21 cellular contexts compared by ENCODE assay signal in genomic region chr10:19683965-19684364, GRCh38.
DNase-seq lines count a peak whose midpoint lies in the region; ATAC-seq and TF ChIP-seq lines count a peak whose summit lies in the region.
"Had no signal": no experiment of that assay in that cellular context is flagged by ENCODE, and none has a peak within 500 bp of the region (broad histone marks: within the 10 kb centered on the region; RNA-seq: fewer than 3 reads in every experiment).

No MANE protein-coding gene starts in this region.

- no peak overlapping the region for H2AFZ ChIP-seq in SK-N-SH (ENCODE audit: low read depth)

- no peaks in the 10 kb centered on the region for H3K27me3 ChIP-seq in SK-N-SH (ENCODE audit: insufficient read depth)
- H3K27me3 ChIP-seq: uterus had no signal

- H3K4me3 Mint-ChIP-seq in chondrocyte (ENCODE audit: unreplicated experiment): no peak overlapping the region
- H3K4me3 Mint-ChIP-seq in activated CD8-positive, alpha-beta T cell treated with anti-CD3 and anti-CD28 coated beads, Interleukin-2, amount 10 ng/mL, durations not matched to agents 7 days and 5 days: no peak overlapping the region

- TF ChIP-seq EP300 in SK-N-SH (IDR thresholded peaks at IDR 0.05; ENCODE audit: borderline replicate concordance in 1 of 2, low read depth in 1 of 2, low read length in 1 of 2): no peak

- H3K9me2 ChIP-seq in SK-N-SH: no peaks in the 10 kb centered on the region

- H3K4me3 ChIP-seq in SK-N-SH (ENCODE audit: low read depth in 2 of 2, low read length in 1 of 2) (no peak overlapping the region), retinal pigment epithelial cell (ENCODE audit: low read length) (no peak overlapping the region)
- H3K4me3 ChIP-seq: dorsolateral prefrontal cortex, GM12878, lung, uterus had no signal

- peak; percentile 31 for TF ChIP-seq CTCF in SK-N-SH (IDR thresholded peaks at IDR 0.05)
- TF ChIP-seq CTCF in chondrocyte (IDR thresholded peaks at IDR 0.05): peak; percentile 53
- peak; percentile 7 for TF ChIP-seq CTCF in retinal pigment epithelial cell (conservative IDR thresholded peaks at IDR 0.05; ENCODE audit: low read depth, low read length)

- H3K9me3 ChIP-seq in SK-N-SH: no peaks in the 10 kb centered on the region
- H3K9me3 ChIP-seq: uterus had no signal

- 49% methylated on average over 5 of the region's 5 CpGs for WGBS in SK-N-SH (ENCODE audit: low lambda C conversion rate)

- peaks cover 10% of the 10 kb centered on the region for H3K36me3 Mint-ChIP-seq in chondrocyte (ENCODE audit: low read depth)
- H3K36me3 Mint-ChIP-seq in activated CD8-positive, alpha-beta T cell treated with anti-CD3 and anti-CD28 coated beads, Interleukin-2, amount 10 ng/mL, durations not matched to agents 7 days and 5 days (ENCODE audit: low read depth): no peaks in the 10 kb centered on the region

- no peak overlapping the region for H3K9ac ChIP-seq in SK-N-SH

- CTCF ChIA-PET in SK-N-SH (lab: Yijun Ruan, JAX): no interaction called here
- CTCF ChIA-PET in activated CD8-positive, alpha-beta T cell treated with anti-CD3 and anti-CD28 coated beads, Interleukin-2, amount 10 ng/mL, durations not matched to agents 7 days and 5 days (lab: Charles Lee): no interaction called here

- no peaks in the 10 kb centered on the region for H3F3A ChIP-seq in SK-N-SH (replicated peaks; ENCODE audit: insufficient read depth)

- no peaks in the 10 kb centered on the region for H3K4me1 ChIP-seq in SK-N-SH (ENCODE audit: control insufficient read depth in 1 of 2, insufficient read depth in 2 of 2, low read depth in 1 of 2, low read length in 1 of 2)
- H3K4me1 ChIP-seq: uterus had no signal

- no peaks in the 10 kb centered on the region for H3K79me2 ChIP-seq in SK-N-SH (ENCODE audit: insufficient read depth)

- peak overlapping the region; percentile 2 for H3K27ac Mint-ChIP-seq in chondrocyte (ENCODE audit: unreplicated experiment)
- H3K27ac Mint-ChIP-seq in activated CD8-positive, alpha-beta T cell treated with anti-CD3 and anti-CD28 coated beads, Interleukin-2, amount 10 ng/mL, durations not matched to agents 7 days and 5 days: no peak overlapping the region

- H3K27ac ChIP-seq in SK-N-SH (ENCODE audit: low read depth in 2 of 2, low read length in 1 of 2): no peak overlapping the region
- H3K27ac ChIP-seq: dorsolateral prefrontal cortex, uterus had no signal

- H3K27me3 Mint-ChIP-seq in chondrocyte (ENCODE audit: low read depth): no peaks in the 10 kb centered on the region
- no peaks in the 10 kb centered on the region for H3K27me3 Mint-ChIP-seq in activated CD8-positive, alpha-beta T cell treated with anti-CD3 and anti-CD28 coated beads, Interleukin-2, amount 10 ng/mL, durations not matched to agents 7 days and 5 days (ENCODE audit: low read depth)

- TF ChIP-seq RAD21 in SK-N-SH (IDR thresholded peaks at IDR 0.05; ENCODE audit: low read length): peak; percentile 35

- H3K4me1 Mint-ChIP-seq in chondrocyte (ENCODE audit: low read depth): peaks cover 4% of the 10 kb centered on the region
- H3K4me1 Mint-ChIP-seq in activated CD8-positive, alpha-beta T cell treated with anti-CD3 and anti-CD28 coated beads, Interleukin-2, amount 10 ng/mL, durations not matched to agents 7 days and 5 days (ENCODE audit: low read depth): no peaks in the 10 kb centered on the region

- H4K20me1 ChIP-seq in SK-N-SH (ENCODE audit: insufficient read depth): no peaks in the 10 kb centered on the region

- ATAC-seq in SK-N-SH treated with all-trans-retinoic acid at 6 μM for 48 hours: no peak
- ATAC-seq in HG03439 (IDR thresholded peaks at IDR 0.05; ENCODE audit: unreplicated experiment): no peak
- no peak for ATAC-seq in HG03469 (IDR thresholded peaks at IDR 0.05; ENCODE audit: unreplicated experiment)
- no peak for ATAC-seq in activated CD8-positive, alpha-beta T cell treated with anti-CD3 and anti-CD28 coated beads, Interleukin-2, amount 10 ng/mL, durations not matched to agents 7 days and 5 days
- ATAC-seq: GM12878 had no signal

- POLR2A ChIA-PET in SK-N-SH (lab: Yijun Ruan, JAX): no interaction called here
- POLR2A ChIA-PET in activated CD8-positive, alpha-beta T cell treated with anti-CD3 and anti-CD28 coated beads, Interleukin-2, amount 10 ng/mL, durations not matched to agents 7 days and 5 days (lab: Charles Lee): no interaction called here

- no peak overlapping the region for H3K4me2 ChIP-seq in SK-N-SH

- no peaks in the 10 kb centered on the region for H3K36me3 ChIP-seq in SK-N-SH (replicated peaks in 1 of 2; ENCODE audit: control insufficient read depth in 1 of 2, insufficient read depth in 2 of 2, low read length in 1 of 2)
- H3K36me3 ChIP-seq: uterus had no signal

- peaks cover 24% of the 10 kb centered on the region for H3K9me3 Mint-ChIP-seq in chondrocyte (ENCODE audit: low read depth)
- H3K9me3 Mint-ChIP-seq in activated CD8-positive, alpha-beta T cell treated with anti-CD3 and anti-CD28 coated beads, Interleukin-2, amount 10 ng/mL, durations not matched to agents 7 days and 5 days (ENCODE audit: insufficient read depth): no peaks in the 10 kb centered on the region

- DNase-seq in SK-N-SH (no peak), chondrocyte (ENCODE audit: low spot score) (no peak), glomerular visceral epithelial cell (ENCODE audit: extremely low spot score) (peak; percentile 33), retinal pigment epithelial cell (ENCODE audit: low read depth) (no peak)
- no peak for DNase-seq in activated CD8-positive, alpha-beta T cell treated with anti-CD3 and anti-CD28 coated beads, Interleukin-2, amount 10 ng/mL, durations not matched to agents 7 days and 5 days
- DNase-seq: 8988T; activated CD4-positive, alpha-beta T cell treated with anti-CD3 and anti-CD28 coated beads, Interleukin-2, amount 50 U/mL, for 1 hour; activated CD8-positive, alpha-beta memory T cell treated with anti-CD3 and anti-CD28 coated beads, Interleukin-2, amount 50 U/mL, for 4 hours; C1 segment of cervical spinal cord; DMS 273 treated with DMSO at 0.1 percent for 48 hours; dorsolateral prefrontal cortex; head of caudate nucleus; NCI-H187; occipital lobe; T-helper 1 cell; uterus had no signal

TF ChIP-seq in SK-N-SH, 30 proteins besides CTCF, POLR2A, EP300 and RAD21:
- no peak for TF ChIP-seq FOXM1 (IDR thresholded peaks at IDR 0.05; ENCODE audit: low read depth)
- TF ChIP-seq NRF1 (IDR thresholded peaks at IDR 0.05; ENCODE audit: low read depth, low read length): no peak
- TF ChIP-seq FOSL2 (IDR thresholded peaks at IDR 0.05; ENCODE audit: borderline replicate concordance, low read depth): no peak
- TF ChIP-seq ELF1 (IDR thresholded peaks at IDR 0.05): no peak
- 0 out of 2 replicates have a peak, but pooled peaks have one; percentile 7 for TF ChIP-seq SMC3 (IDR thresholded peaks at IDR 0.05; ENCODE audit: low read depth, low read length)
- no peak for TF ChIP-seq MEF2A (IDR thresholded peaks at IDR 0.05; ENCODE audit: borderline replicate concordance, low read depth)

TF ChIP-seq in SK-N-SH treated with all-trans-retinoic acid at 6 μM for 48 hours, 23 proteins besides CTCF, POLR2A, EP300 and RAD21 (continues in another document):
- TF ChIP-seq PATZ1 (CRISPR knock-in tag; IDR thresholded peaks at IDR 0.05; ENCODE audit: borderline replicate concordance) (no peak), ZNF70 (CRISPR knock-in tag; IDR thresholded peaks at IDR 0.05) (no peak), TCF4 (CRISPR knock-in tag; IDR thresholded peaks at IDR 0.05; ENCODE audit: borderline replicate concordance) (no peak), RARB (CRISPR knock-in tag; IDR thresholded peaks at IDR 0.05) (no peak), CREB5 (CRISPR knock-in tag; IDR thresholded peaks at IDR 0.05; ENCODE audit: low read depth) (no peak)
- TF ChIP-seq, protein P1, sequence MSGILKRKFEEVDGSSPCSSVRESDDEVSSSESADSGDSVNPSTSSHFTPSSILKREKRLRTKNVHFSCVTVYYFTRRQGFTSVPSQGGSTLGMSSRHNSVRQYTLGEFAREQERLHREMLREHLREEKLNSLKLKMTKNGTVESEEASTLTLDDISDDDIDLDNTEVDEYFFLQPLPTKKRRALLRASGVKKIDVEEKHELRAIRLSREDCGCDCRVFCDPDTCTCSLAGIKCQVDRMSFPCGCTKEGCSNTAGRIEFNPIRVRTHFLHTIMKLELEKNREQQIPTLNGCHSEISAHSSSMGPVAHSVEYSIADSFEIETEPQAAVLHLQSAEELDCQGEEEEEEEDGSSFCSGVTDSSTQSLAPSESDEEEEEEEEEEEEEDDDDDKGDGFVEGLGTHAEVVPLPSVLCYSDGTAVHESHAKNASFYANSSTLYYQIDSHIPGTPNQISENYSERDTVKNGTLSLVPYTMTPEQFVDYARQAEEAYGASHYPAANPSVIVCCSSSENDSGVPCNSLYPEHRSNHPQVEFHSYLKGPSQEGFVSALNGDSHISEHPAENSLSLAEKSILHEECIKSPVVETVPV (CRISPR knock-in tag; IDR thresholded peaks at IDR 0.05): no peak
